ENCODE assay signal across 10 cellular contexts in genomic region chr7:33757563-33758165, GRCh38.
DNase-seq lines count a peak whose midpoint lies in the region; ATAC-seq and TF ChIP-seq lines count a peak whose summit lies in the region.
"Had no signal": no experiment of that assay in that cellular context is flagged by ENCODE, and none has a peak within 500 bp of the region (broad histone marks: within the 10 kb centered on the region; RNA-seq: fewer than 3 reads in every experiment).

No MANE protein-coding gene starts in this region.

- peak; percentile 48 for ATAC-seq in HG03432 (IDR thresholded peaks at IDR 0.05; ENCODE audit: unreplicated experiment)
- peak in 1 of 2 donors; percentile 22 for ATAC-seq in gastrocnemius medialis

- no peaks in the 10 kb centered on the region for H3K36me3 ChIP-seq in gastrocnemius medialis
- H3K36me3 ChIP-seq: BLaER1 treated with 17β-estradiol and CSF1 and Interleukin-3, amounts not matched to agents 10 nM and 100 nM had no signal

- no peak overlapping the region for H3K27ac ChIP-seq in gastrocnemius medialis
- H3K27ac ChIP-seq: BLaER1 treated with 17β-estradiol and CSF1 and Interleukin-3, amounts not matched to agents 10 nM and 100 nM had no signal

- no peaks in the 10 kb centered on the region for H3K9me3 ChIP-seq in gastrocnemius medialis
- H3K9me3 ChIP-seq: BLaER1 treated with 17β-estradiol and CSF1 and Interleukin-3, amounts not matched to agents 10 nM and 100 nM had no signal

- TF ChIP-seq POLR2A in gastrocnemius medialis (IDR thresholded peaks at IDR 0.05), result no peak

- intact Hi-C loops in gastrocnemius medialis (cut with DNase I; ENCODE audit: low total_unique reads) (loop anchor here (1.0 kb wide), 2 partner anchors 138 to 176 kb away; no protein-coding TSS in a partner anchor), posterior vena cava (cut with DNase I) (loop anchor here (10.0 kb wide), 2 partner anchors 137 to 147 kb away; partner anchors contain the start of gene BMPER (in 1 of the 2))

- peak; percentile 45 to 74 (median 70) for TF ChIP-seq CTCF in gastrocnemius medialis (IDR thresholded peaks at IDR 0.05 in 4 of 5, conservative IDR thresholded peaks at IDR 0.05 in 1 of 5)

- no peaks in the 10 kb centered on the region for H3K27me3 ChIP-seq in gastrocnemius medialis
- H3K27me3 ChIP-seq: BLaER1 treated with 17β-estradiol and CSF1 and Interleukin-3, amounts not matched to agents 10 nM and 100 nM had no signal

- H3K4me3 ChIP-seq in gastrocnemius medialis, result no peak overlapping the region
- H3K4me3 ChIP-seq: BLaER1 treated with 17β-estradiol and CSF1 and Interleukin-3, amounts not matched to agents 10 nM and 100 nM had no signal

- in situ Hi-C loops in gastrocnemius medialis (cut with MboI; ENCODE audit: low sequenced_read_pairs in 4 of 4), result loop anchor here in 3 of 4 donors (5.0 to 10.0 kb wide), 3 partner anchors 137 to 175 kb away; no protein-coding TSS in a partner anchor

- peak; percentile 20 for DNase-seq in NCI-H1436 (lab: John Stamatoyannopoulos, UW)
- no peak for DNase-seq in NCI-H1436 treated with DMSO at 0.1 percent for 48 hours (lab: John Stamatoyannopoulos, UW)
- DNase-seq in RPMI7951 (ENCODE audit: low read depth), result peak; percentile 62
- DNase-seq in fibroblast of peridontal ligament (ENCODE audit: extremely low read depth), result peak; percentile 76
- no peak for DNase-seq in gastrocnemius medialis
- DNase-seq in NCI-H774 (lab: John Stamatoyannopoulos, UW), result no peak
- no peak for DNase-seq in posterior vena cava (ENCODE audit: low spot score)
- DNase-seq: activated B cell treated with CpG ODN at 0.5 μM for 24 hours had no signal

- peaks cover 9 to 17% of the 10 kb centered on the region in 2 donors for H3K4me1 ChIP-seq in gastrocnemius medialis

Comparison
In these comparisons a context has a peak if more than half of its experiments do, and no peak if none do; other contexts are left out.
1. DNase-seq: peak in NCI-H1436 (single experiment), RPMI7951 (single experiment) and fibroblast of peridontal ligament (single experiment); none in NCI-H1436 treated with DMSO at 0.1 percent for 48 hours (single experiment), gastrocnemius medialis (0 of 2), NCI-H774 (single experiment) and posterior vena cava (single experiment).